Comparison of ENCODE assay signal across 22 cellular contexts in the genomic region with DNA sequence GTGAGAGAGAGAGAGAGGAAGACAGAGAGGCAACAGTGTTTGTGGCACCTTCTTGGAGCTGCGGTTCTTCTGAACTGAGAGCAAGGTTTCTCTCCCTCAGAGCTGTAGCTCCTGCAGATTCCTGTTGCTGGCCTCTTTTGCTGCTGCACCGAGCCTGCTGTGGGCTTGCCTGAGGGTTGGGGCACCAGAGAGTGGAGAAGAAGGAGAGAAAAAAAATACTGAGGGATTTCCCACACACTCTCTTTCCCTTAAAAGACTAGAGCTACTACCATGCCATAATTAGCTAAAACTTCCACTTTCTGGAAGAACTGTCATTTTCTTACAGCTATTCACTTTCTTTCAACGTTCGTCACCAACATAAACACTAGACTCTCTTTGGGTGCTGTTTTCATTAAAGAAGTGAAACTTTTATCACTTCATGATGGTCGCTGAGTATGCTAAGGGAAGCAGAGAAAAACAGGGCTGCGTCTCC. TPM values are rescaled to one million over a fixed set of nuclear protein-coding genes. Genes with fewer than 3 reads are reported as not detected.
DNase-seq lines count a peak whose midpoint lies in the region; ATAC-seq, FAIRE-seq and TF ChIP-seq lines count a peak whose summit lies in the region.
"Had no signal": no experiment of that assay in that cellular context is flagged by ENCODE, and none has a peak within 500 bp of the region (broad histone marks: within the 10 kb centered on the region; RNA-seq: fewer than 3 reads in every experiment).

No MANE protein-coding gene starts in this region.

- ATAC-seq in GM18508 (IDR thresholded peaks at IDR 0.05; ENCODE audit: insufficient read depth, unreplicated experiment) (peak; percentile 58), HG03354 (IDR thresholded peaks at IDR 0.05; ENCODE audit: poor library complexity, severe bottlenecking, unreplicated experiment) (peak; percentile 63), T-helper 17 cell (no peak)
- ATAC-seq: activated CD4-positive, alpha-beta T cell treated with anti-CD3 and anti-CD28 coated beads for 36 hours had no signal

- H3K27me3 Mint-ChIP-seq in T-helper 17 cell: peaks cover 37% of the 10 kb centered on the region

- H3K36me3 Mint-ChIP-seq in T-helper 17 cell (ENCODE audit: low read depth): peaks cover 2% of the 10 kb centered on the region
- H3K36me3 Mint-ChIP-seq: natural killer cell had no signal

- H3K4me1 Mint-ChIP-seq in T-helper 17 cell: peaks cover 8% of the 10 kb centered on the region
- H3K4me1 Mint-ChIP-seq: endodermal cell had no signal

- H3K27ac ChIP-seq in kidney (ENCODE audit: low read depth in 2 of 2, low read length in 2 of 2): no peak overlapping the region
- H3K27ac ChIP-seq: prostate gland, testis had no signal

- TF ChIP-seq POLR2A in H54 (IDR thresholded peaks at IDR 0.05; ENCODE audit: low read depth, low read length): no peak

- H3K4me3 ChIP-seq in kidney (ENCODE audit: low read length in 2 of 2): no peak overlapping the region
- H3K4me3 ChIP-seq: prostate gland, testis had no signal

- peak overlapping the region; percentile 19 for H3K27ac Mint-ChIP-seq in T-helper 17 cell
- H3K27ac Mint-ChIP-seq: activated CD4-positive, alpha-beta T cell treated with anti-CD3 and anti-CD28 coated beads for 36 hours; endodermal cell; natural killer cell had no signal

- no peak for TF ChIP-seq CTCF in kidney (IDR thresholded peaks at IDR 0.05; ENCODE audit: borderline replicate concordance, extremely low read depth, insufficient read depth)

- H3K9ac ChIP-seq in kidney (ENCODE audit: low read length in 2 of 2): no peak overlapping the region

- H3K9me3 ChIP-seq in T-helper 17 cell (ENCODE audit: control insufficient read depth, low read length, poor library complexity, severe bottlenecking): no peaks in the 10 kb centered on the region
- H3K9me3 ChIP-seq in kidney (ENCODE audit: control insufficient read depth in 1 of 2, low read length in 2 of 2): no peaks in the 10 kb centered on the region
- H3K9me3 ChIP-seq: prostate gland, testis had no signal

- DNase-seq in H54 (ENCODE audit: insufficient read length, low spot score) (no peak), T-helper 17 cell (no peak), NCI-H69 (lab: John Stamatoyannopoulos, UW) (no peak), T1000 (lab: John Stamatoyannopoulos, UW) (no peak), kidney (no peak), GF-D8 (lab: John Stamatoyannopoulos, UW) (no peak)
- DNase-seq: activated CD4-positive, alpha-beta T cell treated with anti-CD3 and anti-CD28 coated beads for 36 hours; activated gamma-delta T cell treated with Interleukin-2 at 50 U/mL for 16 hours; anterior cingulate cortex; endodermal cell; hippocampal formation; mammary epithelial cell; MM.1S; natural killer cell; NCI-H2107; NCI-H526; OCI-M1; testis had no signal

- no peak overlapping the region for H3K4me3 Mint-ChIP-seq in T-helper 17 cell
- H3K4me3 Mint-ChIP-seq: activated CD4-positive, alpha-beta T cell treated with anti-CD3 and anti-CD28 coated beads for 36 hours; endodermal cell; natural killer cell had no signal

- no peaks in the 10 kb centered on the region for H3K36me3 ChIP-seq in kidney (ENCODE audit: control insufficient read depth in 1 of 2, insufficient read depth in 2 of 2, low read length in 2 of 2)
- H3K36me3 ChIP-seq: prostate gland had no signal

- peaks cover 0 to 2% of the 10 kb centered on the region in 2 donors for H3K4me1 ChIP-seq in kidney (ENCODE audit: control insufficient read depth in 1 of 2, insufficient read depth in 1 of 2, low read depth in 1 of 2, low read length in 2 of 2)
- H3K4me1 ChIP-seq: prostate gland, testis had no signal

- FAIRE-seq in H54 (lab: Jason Lieb, UNC): peak; percentile 15
- FAIRE-seq in kidney (lab: Jason Lieb, UNC): no peak
- FAIRE-seq: keratinocyte had no signal

- intact Hi-C loops in kidney (cut with DNase I): no loop called here

RNA-seq across cellular contexts. Expression of gene ECI2, which starts 18.2 kb away (rescaled TPM):
- 10 to 100 TPM; 18.7 to 21.6 TPM for total RNA-seq in T-helper 17 cell
- total RNA-seq in kidney: 51.9 TPM
- 210 TPM for polyA plus RNA-seq in kidney (ENCODE audit: insufficient read depth, low read depth, low replicate concordance)
